Comparison of ENCODE assay signal across 8 cellular contexts in genomic region chr4:169271692-169272007, GRCh38. TPM values are rescaled to one million over a fixed set of nuclear protein-coding genes. Genes with fewer than 3 reads are reported as not detected.
DNase-seq lines count a peak whose midpoint lies in the region; ATAC-seq and TF ChIP-seq lines count a peak whose summit lies in the region.

No MANE protein-coding gene starts in this region.

- peaks cover 4% of the 10 kb centered on the region for H3K4me1 Mint-ChIP-seq in activated naive CD4-positive, alpha-beta T cell treated with anti-CD3 and anti-CD28 coated beads, Interleukin-2, amount 50 U/mL, for 24 hours

- peak overlapping the region; percentile 91 for H3K27ac ChIP-seq in lower lobe of right lung
- H3K27ac ChIP-seq in upper lobe of left lung, result peak overlapping the region; percentile 90 to 97 (median 94)

- no peaks in the 10 kb centered on the region for H3K9me3 ChIP-seq in lower lobe of right lung
- no peaks in the 10 kb centered on the region for H3K9me3 ChIP-seq in upper lobe of left lung

- H3K4me3 Mint-ChIP-seq in activated naive CD4-positive, alpha-beta T cell treated with anti-CD3 and anti-CD28 coated beads, Interleukin-2, amount 50 U/mL, for 24 hours, result peak overlapping the region; percentile 40

- H3K4me1 ChIP-seq in lower lobe of right lung (peaks cover 38% of the 10 kb centered on the region), upper lobe of left lung (peaks cover 21 to 39% (median 28%) of the 10 kb centered on the region in 4 donors)

- H3K4me3 ChIP-seq in astrocyte of the cerebellum (ENCODE audit: low read depth, low read length) (peak overlapping the region; percentile 95), lower lobe of right lung (peak overlapping the region; percentile 81), upper lobe of left lung (peak overlapping the region; percentile 64 to 93 (median 90))

- TF ChIP-seq CTCF in astrocyte of the cerebellum (IDR thresholded peaks at IDR 0.05; ENCODE audit: low read depth, low read length, missing control alignments) (no peak), lower lobe of right lung (IDR thresholded peaks at IDR 0.05) (no peak), upper lobe of left lung (IDR thresholded peaks at IDR 0.05) (no peak)

- in situ Hi-C loops in astrocyte of the cerebellum (cut with HindIII; ENCODE audit: low sequenced_read_pairs), result no loop called here

- DNase-seq in activated naive CD4-positive, alpha-beta T cell treated with Interleukin-2 at 50 U/mL for 16 hours, result no peak
- no peak for DNase-seq in astrocyte of the cerebellum (ENCODE audit: low read depth)
- DNase-seq in lower lobe of right lung, result no peak
- no peak for DNase-seq in upper lobe of left lung
- no peak for DNase-seq in DMS79 (lab: John Stamatoyannopoulos, UW)
- no peak for DNase-seq in NCI-H226
- no peak for DNase-seq in HuH-7 (ENCODE audit: low spot score)

- intact Hi-C loops in lower lobe of right lung (cut with DNase I), result no loop called here

- peak in 1 of 2 donors; percentile 2 for ATAC-seq in lower lobe of right lung
- no peak for ATAC-seq in upper lobe of left lung (ENCODE audit: low FRiP score in 2 of 2)

- no peaks in the 10 kb centered on the region for H3K36me3 Mint-ChIP-seq in activated naive CD4-positive, alpha-beta T cell treated with anti-CD3 and anti-CD28 coated beads, Interleukin-2, amount 50 U/mL, for 24 hours

- TF ChIP-seq POLR2A in upper lobe of left lung (IDR thresholded peaks at IDR 0.05), result no peak

- WGBS in upper lobe of left lung, 2 donors, result 23 to 44% methylated on average over 5 to 11 of the region's 11 CpGs

- H3K27me3 ChIP-seq in lower lobe of right lung (ENCODE audit: low read depth), result no peaks in the 10 kb centered on the region
- no peaks in the 10 kb centered on the region for H3K27me3 ChIP-seq in upper lobe of left lung

- TF ChIP-seq EP300 in upper lobe of left lung (IDR thresholded peaks at IDR 0.05), result no peak

- peaks cover 34% of the 10 kb centered on the region for H3K27me3 Mint-ChIP-seq in activated naive CD4-positive, alpha-beta T cell treated with anti-CD3 and anti-CD28 coated beads, Interleukin-2, amount 50 U/mL, for 24 hours

- H3K27ac Mint-ChIP-seq in activated naive CD4-positive, alpha-beta T cell treated with anti-CD3 and anti-CD28 coated beads, Interleukin-2, amount 50 U/mL, for 24 hours, result no peak overlapping the region

- no peaks in the 10 kb centered on the region for H3K36me3 ChIP-seq in lower lobe of right lung
- H3K36me3 ChIP-seq in upper lobe of left lung, result no peaks in the 10 kb centered on the region

- H3K9me3 Mint-ChIP-seq in activated naive CD4-positive, alpha-beta T cell treated with anti-CD3 and anti-CD28 coated beads, Interleukin-2, amount 50 U/mL, for 24 hours, result no peaks in the 10 kb centered on the region

RNA-seq across cellular contexts. Expression of gene SH3RF1, which starts 0.9 kb away (rescaled TPM):
- 34.2 TPM for total RNA-seq in lower lobe of right lung
- total RNA-seq in upper lobe of left lung, result 10 to 100 TPM; 27.1 to 38.7 (median 34.3) TPM
